Comparison of ENCODE assay signal across 22 cellular contexts in genomic region chr5:93511445-93511844, GRCh38.
"Had no signal": no experiment of that assay in that cellular context is flagged by ENCODE, and none has a peak within 500 bp of the region (broad histone marks: within the 10 kb centered on the region; RNA-seq: fewer than 3 reads in every experiment).

No MANE protein-coding gene starts in this region.

- DNase-seq: activated B cell treated with CpG ODN at 0.5 μM for 24 hours; activated CD4-positive, alpha-beta memory T cell treated with anti-CD3 and anti-CD28 coated beads, Interleukin-2, amount 10 ng/mL, durations not matched to agents 7 days and 5 days; activated CD4-positive, alpha-beta T cell treated with anti-CD3 and anti-CD28 coated beads for 48 hours; activated CD8-positive, alpha-beta memory T cell treated with anti-CD3 and anti-CD28 coated beads, Interleukin-2, amount 10 ng/mL, durations not matched to agents 7 days and 5 days; activated naive CD4-positive, alpha-beta T cell treated with anti-CD3 and anti-CD28 coated beads for 36 hours; gastrocnemius medialis; head of caudate nucleus; kidney; right cardiac atrium; stimulated activated CD4-positive, alpha-beta T cell treated with anti-CD3 and anti-CD28 coated beads, Interleukin-2, amount 100 ng/mL, for 24 hours; stimulated activated naive CD8-positive, alpha-beta T cell treated with anti-CD3 and anti-CD28 coated beads, Interleukin-15, amount 100 ng/mL, for 72 hours; T-helper 9 cell; transverse colon; uterus had no signal

- H3K4me3 ChIP-seq: gastrocnemius medialis, lung, prostate gland, suprapubic skin, transverse colon, uterus had no signal

- H3K4me1 Mint-ChIP-seq: activated B cell treated with CpG ODN at 0.5 μM for 24 hours; activated CD4-positive, alpha-beta memory T cell treated with anti-CD3 and anti-CD28 coated beads, Interleukin-2, amount 10 ng/mL, durations not matched to agents 7 days and 5 days; activated CD8-positive, alpha-beta memory T cell treated with anti-CD3 and anti-CD28 coated beads, Interleukin-2, amount 10 ng/mL, durations not matched to agents 7 days and 5 days; stimulated activated naive CD8-positive, alpha-beta T cell treated with anti-CD3 and anti-CD28 coated beads, Interleukin-15, amount 100 ng/mL, for 72 hours had no signal

- ATAC-seq: activated CD8-positive, alpha-beta memory T cell treated with anti-CD3 and anti-CD28 coated beads, Interleukin-2, amount 10 ng/mL, durations not matched to agents 7 days and 5 days; esophagus mucosa; gastrocnemius medialis; left lobe of liver; right cardiac atrium; stimulated activated naive CD8-positive, alpha-beta T cell treated with anti-CD3 and anti-CD28 coated beads, Interleukin-15, amount 100 ng/mL, for 72 hours had no signal

- H3K4me3 Mint-ChIP-seq: activated B cell treated with CpG ODN at 0.5 μM for 24 hours; activated CD4-positive, alpha-beta memory T cell treated with anti-CD3 and anti-CD28 coated beads, Interleukin-2, amount 10 ng/mL, durations not matched to agents 7 days and 5 days; activated CD8-positive, alpha-beta memory T cell treated with anti-CD3 and anti-CD28 coated beads, Interleukin-2, amount 10 ng/mL, durations not matched to agents 7 days and 5 days; activated naive CD4-positive, alpha-beta T cell treated with anti-CD3 and anti-CD28 coated beads for 36 hours; brain; neural crest cell; stimulated activated naive CD8-positive, alpha-beta T cell treated with anti-CD3 and anti-CD28 coated beads, Interleukin-15, amount 100 ng/mL, for 72 hours had no signal

- H3K27ac ChIP-seq: gastrocnemius medialis, prostate gland, suprapubic skin, transverse colon, uterus had no signal

- H3K27me3 Mint-ChIP-seq: activated B cell treated with CpG ODN at 0.5 μM for 24 hours; activated CD4-positive, alpha-beta memory T cell treated with anti-CD3 and anti-CD28 coated beads, Interleukin-2, amount 10 ng/mL, durations not matched to agents 7 days and 5 days; brain; stimulated activated naive CD8-positive, alpha-beta T cell treated with anti-CD3 and anti-CD28 coated beads, Interleukin-15, amount 100 ng/mL, for 72 hours had no signal

- H3K9me3 ChIP-seq: gastrocnemius medialis, prostate gland, suprapubic skin, uterus had no signal

- H3K9me3 Mint-ChIP-seq: activated B cell treated with CpG ODN at 0.5 μM for 24 hours; activated CD4-positive, alpha-beta memory T cell treated with anti-CD3 and anti-CD28 coated beads, Interleukin-2, amount 10 ng/mL, durations not matched to agents 7 days and 5 days; activated naive CD4-positive, alpha-beta T cell treated with anti-CD3 and anti-CD28 coated beads for 36 hours; activated T-helper 2 cell treated with anti-CD3 and anti-CD28 coated beads, Interferon-gamma antibody, Interleukin-2, Interleukin-4, amounts not matched to agents 10 μg/mL and 5 μg/mL and 100 μg/mL, durations not matched to agents 14 hours and 24 hours and 36 hours; stimulated activated naive CD8-positive, alpha-beta T cell treated with anti-CD3 and anti-CD28 coated beads, Interleukin-15, amount 100 ng/mL, for 72 hours had no signal

- H3K4me1 ChIP-seq: gastrocnemius medialis, prostate gland, suprapubic skin, transverse colon, uterus had no signal

- H3K27ac Mint-ChIP-seq: activated B cell treated with CpG ODN at 0.5 μM for 24 hours; activated CD4-positive, alpha-beta memory T cell treated with anti-CD3 and anti-CD28 coated beads, Interleukin-2, amount 10 ng/mL, durations not matched to agents 7 days and 5 days; activated CD8-positive, alpha-beta memory T cell treated with anti-CD3 and anti-CD28 coated beads, Interleukin-2, amount 10 ng/mL, durations not matched to agents 7 days and 5 days; activated naive CD4-positive, alpha-beta T cell treated with anti-CD3 and anti-CD28 coated beads for 36 hours; activated T-helper 2 cell treated with anti-CD3 and anti-CD28 coated beads, Interferon-gamma antibody, Interleukin-2, Interleukin-4, amounts not matched to agents 10 μg/mL and 5 μg/mL and 100 μg/mL, durations not matched to agents 14 hours and 24 hours and 36 hours; stimulated activated naive CD8-positive, alpha-beta T cell treated with anti-CD3 and anti-CD28 coated beads, Interleukin-15, amount 100 ng/mL, for 72 hours had no signal

- H3K27me3 ChIP-seq: gastrocnemius medialis, suprapubic skin, transverse colon, uterus had no signal

- H3K36me3 ChIP-seq: gastrocnemius medialis, prostate gland, suprapubic skin, transverse colon, uterus had no signal

- H3K36me3 Mint-ChIP-seq: activated CD8-positive, alpha-beta memory T cell treated with anti-CD3 and anti-CD28 coated beads, Interleukin-2, amount 10 ng/mL, durations not matched to agents 7 days and 5 days had no signal
